24 cellular contexts compared by ENCODE assay signal in the genomic region with DNA sequence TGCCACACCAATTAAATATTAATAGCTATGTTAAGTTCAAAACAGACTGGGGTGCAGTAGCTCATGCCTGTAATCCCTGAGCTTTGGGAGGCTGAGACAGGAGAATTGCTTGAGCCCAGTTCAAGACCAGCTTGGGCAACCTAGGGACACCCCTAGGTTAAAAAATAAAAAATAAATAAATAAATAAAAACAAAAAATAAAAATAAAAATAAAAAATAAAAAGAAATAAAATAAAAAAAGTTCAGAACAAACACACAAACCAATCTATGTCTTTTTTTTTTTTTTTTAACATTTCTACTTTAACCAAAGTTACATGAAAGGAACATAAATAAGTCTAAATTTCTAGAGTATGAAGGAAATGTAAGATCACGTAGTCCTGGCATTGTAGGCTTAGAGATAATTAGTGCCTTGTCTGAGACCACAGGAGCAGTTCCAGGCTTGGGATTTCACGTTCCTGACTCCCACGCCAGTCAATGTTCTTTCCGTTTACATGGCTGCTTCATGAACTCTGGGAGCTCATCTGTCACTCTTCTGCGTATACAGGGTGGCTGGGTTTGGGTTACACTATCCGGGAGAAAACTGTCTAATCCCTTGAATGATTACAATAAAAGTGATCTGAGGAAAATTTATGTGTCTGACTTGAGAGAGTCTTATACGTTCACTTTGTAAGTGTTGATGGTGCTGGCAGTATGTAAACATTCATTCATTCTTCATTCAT.
"Had no signal": no experiment of that assay in that cellular context is flagged by ENCODE, and none has a peak within 500 bp of the region (broad histone marks: within the 10 kb centered on the region; RNA-seq: fewer than 3 reads in every experiment).

No MANE protein-coding gene starts in this region.

- H3K4me1 Mint-ChIP-seq: activated CD4-positive, alpha-beta T cell treated with anti-CD3 and anti-CD28 coated beads, Interleukin-2, amount 10 ng/mL, durations not matched to agents 7 days and 5 days; activated naive CD4-positive, alpha-beta T cell treated with anti-CD3 and anti-CD28 coated beads, Interleukin-2, amount 50 U/mL, for 24 hours; central memory CD8-positive, alpha-beta T cell had no signal

- H3K9me3 Mint-ChIP-seq: activated CD4-positive, alpha-beta T cell treated with anti-CD3 and anti-CD28 coated beads, Interleukin-2, amount 10 ng/mL, durations not matched to agents 7 days and 5 days; activated naive CD4-positive, alpha-beta T cell treated with anti-CD3 and anti-CD28 coated beads, Interleukin-2, amount 50 U/mL, for 24 hours; activated T-helper 1 cell treated with anti-CD3 and anti-CD28 coated beads, Interleukin-12 subunit alpha, Interleukin-12 subunit beta, Interleukin-2, Interleukin-4 antibody, amounts not matched to agents 30 ng/mL and 10 ng/mL and 1 ng/mL, durations not matched to agents 14 hours and 24 hours and 36 hours; central memory CD8-positive, alpha-beta T cell; naive B cell; type B pancreatic cell had no signal

- H3K27me3 ChIP-seq: ascending aorta, neural progenitor cell, spleen, vagina had no signal

- H3K4me1 ChIP-seq: ascending aorta, lower lobe of right lung, spleen had no signal

- ATAC-seq: activated CD8-positive, alpha-beta T cell treated with anti-CD3 and anti-CD28 coated beads, Interleukin-2, amount 10 ng/mL, durations not matched to agents 7 days and 5 days; lower lobe of right lung had no signal

- H3K36me3 ChIP-seq: neural progenitor cell had no signal

- FAIRE-seq: colon had no signal

- H3K27me3 Mint-ChIP-seq: activated CD4-positive, alpha-beta T cell treated with anti-CD3 and anti-CD28 coated beads, Interleukin-2, amount 10 ng/mL, durations not matched to agents 7 days and 5 days; activated naive CD4-positive, alpha-beta T cell treated with anti-CD3 and anti-CD28 coated beads, Interleukin-2, amount 50 U/mL, for 24 hours; central memory CD8-positive, alpha-beta T cell; naive B cell; type B pancreatic cell had no signal

- H3K9me3 ChIP-seq: ascending aorta, lower lobe of right lung, spleen, thoracic aorta, vagina had no signal

- H3K4me3 ChIP-seq: ascending aorta, lower lobe of right lung, neural progenitor cell, spleen, thoracic aorta, vagina had no signal

- H3K4me3 Mint-ChIP-seq: activated CD4-positive, alpha-beta T cell treated with anti-CD3 and anti-CD28 coated beads, Interleukin-2, amount 10 ng/mL, durations not matched to agents 7 days and 5 days; activated CD8-positive, alpha-beta T cell treated with anti-CD3 and anti-CD28 coated beads, Interleukin-2, amount 10 ng/mL, durations not matched to agents 7 days and 5 days; activated naive CD4-positive, alpha-beta T cell treated with anti-CD3 and anti-CD28 coated beads, Interleukin-2, amount 50 U/mL, for 24 hours; activated T-helper 1 cell treated with anti-CD3 and anti-CD28 coated beads, Interleukin-12 subunit alpha, Interleukin-12 subunit beta, Interleukin-2, Interleukin-4 antibody, amounts not matched to agents 30 ng/mL and 10 ng/mL and 1 ng/mL, durations not matched to agents 14 hours and 24 hours and 36 hours; central memory CD8-positive, alpha-beta T cell; naive B cell; neural progenitor cell; type B pancreatic cell had no signal

- H3K27ac Mint-ChIP-seq: activated CD4-positive, alpha-beta T cell treated with anti-CD3 and anti-CD28 coated beads, Interleukin-2, amount 10 ng/mL, durations not matched to agents 7 days and 5 days; activated CD8-positive, alpha-beta T cell treated with anti-CD3 and anti-CD28 coated beads, Interleukin-2, amount 10 ng/mL, durations not matched to agents 7 days and 5 days; activated naive CD4-positive, alpha-beta T cell treated with anti-CD3 and anti-CD28 coated beads, Interleukin-2, amount 50 U/mL, for 24 hours; neural progenitor cell; type B pancreatic cell had no signal

- H3K27ac ChIP-seq: ascending aorta, lower lobe of right lung, neural progenitor cell, spleen, thoracic aorta, vagina had no signal

- DNase-seq: activated CD4-positive, alpha-beta T cell treated with anti-CD3 and anti-CD28 coated beads, Interleukin-2, amount 10 ng/mL, durations not matched to agents 7 days and 5 days; activated CD4-positive, CD25-positive, alpha-beta regulatory T cell treated with anti-CD3 and anti-CD28 coated beads, Interleukin-2, amount 50 U/mL, for 72 hours; activated CD8-positive, alpha-beta T cell treated with anti-CD3 and anti-CD28 coated beads, Interleukin-2, amount 10 ng/mL, durations not matched to agents 7 days and 5 days; activated gamma-delta T cell; effector memory CD4-positive, alpha-beta T cell; foreskin melanocyte; islet precursor cell; left colon; lower lobe of right lung; mesendoderm; naive B cell; posterior cingulate gyrus; spleen; stimulated activated CD4-positive, alpha-beta T cell treated with anti-CD3 and anti-CD28 coated beads, Interleukin-4, amount 100 ng/mL, for 1 hour; stimulated activated naive CD4-positive, alpha-beta T cell had no signal
